In the genomic region with DNA sequence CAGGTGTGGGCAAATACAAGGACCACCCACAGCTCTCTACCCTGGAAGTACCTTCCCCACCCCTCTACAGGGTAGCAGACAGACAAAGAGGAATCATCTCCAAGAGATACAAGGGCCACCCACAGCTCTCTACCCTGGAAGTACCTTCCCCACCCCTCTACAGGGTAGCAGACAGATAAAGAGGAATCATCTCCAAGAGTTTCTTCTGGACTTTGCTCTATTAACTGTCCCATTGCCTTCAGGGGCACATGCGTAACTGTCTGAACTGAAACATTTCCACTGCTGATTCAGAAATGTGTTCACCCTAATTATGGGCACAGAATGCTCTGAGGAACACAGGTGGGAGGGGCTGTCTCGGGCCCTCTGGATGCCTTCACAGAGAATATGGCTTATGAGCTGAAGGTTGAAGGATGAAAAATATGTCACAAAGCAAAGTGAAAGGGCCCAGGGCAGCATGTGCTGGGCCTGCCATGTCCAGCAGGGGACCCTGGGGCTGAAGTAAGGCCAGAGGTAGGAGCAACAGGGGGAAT, we compare ENCODE assay signal across 17 cellular contexts. TPM values are rescaled to one million over a fixed set of nuclear protein-coding genes. Genes with fewer than 3 reads are reported as not detected.
DNase-seq lines count a peak whose midpoint lies in the region; ATAC-seq and TF ChIP-seq lines count a peak whose summit lies in the region.
"Had no signal": no experiment of that assay in that cellular context is flagged by ENCODE, and none has a peak within 500 bp of the region (broad histone marks: within the 10 kb centered on the region; RNA-seq: fewer than 3 reads in every experiment).

No MANE protein-coding gene starts in this region.

- no peak overlapping the region for H3K4me2 ChIP-seq in HCT116 (ENCODE audit: low read length)

- no peak overlapping the region for H3K9ac ChIP-seq in HCT116 (ENCODE audit: low read length)
- H3K9ac ChIP-seq: BLaER1 treated with 17β-estradiol and CSF1 and Interleukin-3, amounts not matched to agents 10 nM and 100 nM had no signal

- H3K4me1 ChIP-seq in HCT116 (ENCODE audit: control insufficient read depth in 1 of 2, insufficient read depth in 2 of 2, low read length in 2 of 2) (peaks cover 5 to 11% of the 10 kb centered on the region in 2 experiments; a peak in 3 of 4 replicates), Panc1 (ENCODE audit: control insufficient read depth, insufficient read depth, low read length) (peaks cover 10% of the 10 kb centered on the region)

- no peaks in the 10 kb centered on the region for H3K9me2 ChIP-seq in HCT116 (ENCODE audit: insufficient read depth)

- intact Hi-C loops in HCT116 (cut with micrococcal nuclease) (no loop called here), Panc1 (cut with micrococcal nuclease; ENCODE audit: unreplicated experiment) (no loop called here)

- in situ Hi-C loops in Panc1 (cut with HindIII; ENCODE audit: low pct_unique_long_range_greater_than_20kb, low sequenced_read_pairs) = no loop called here

- H3K36me3 ChIP-seq in HCT116 (ENCODE audit: control insufficient read depth in 1 of 2, insufficient read depth in 2 of 2, low read length in 2 of 2) (no peaks in the 10 kb centered on the region), Panc1 (ENCODE audit: control insufficient read depth, insufficient read depth, low read length) (no peaks in the 10 kb centered on the region)
- H3K36me3 ChIP-seq: thoracic aorta had no signal

- no peak for TF ChIP-seq RAD21 in HCT116 (IDR thresholded peaks at IDR 0.05; ENCODE audit: low read depth)

- H2AFZ ChIP-seq in HCT116 (ENCODE audit: low read depth, low read length, poor library complexity, severe bottlenecking) = no peak overlapping the region

- peak in 1 of 3 experiments; percentile 20; a peak in 2 of 6 replicates for TF ChIP-seq CTCF in HCT116 (IDR thresholded peaks at IDR 0.05 in 2 of 3, conservative IDR thresholded peaks at IDR 0.05 in 1 of 3; ENCODE audit: borderline replicate concordance in 1 of 3, insufficient read depth in 1 of 3, low read depth in 2 of 3, low read length in 2 of 3)
- peak; percentile 33 for TF ChIP-seq CTCF in Panc1 (IDR thresholded peaks at IDR 0.05)
- TF ChIP-seq CTCF in fibroblast of mammary gland (conservative IDR thresholded peaks at IDR 0.05; ENCODE audit: control insufficient read depth, insufficient read depth, low read depth, low read length) = peak; percentile 7

- no peaks in the 10 kb centered on the region for H4K20me1 ChIP-seq in HCT116 (ENCODE audit: insufficient read depth)
- H4K20me1 ChIP-seq: BLaER1 treated with 17β-estradiol and CSF1 and Interleukin-3, amounts not matched to agents 10 nM and 100 nM had no signal

- H3K9me3 ChIP-seq in HCT116 (ENCODE audit: control insufficient read depth in 1 of 2, insufficient read depth in 1 of 2, low read depth in 1 of 2, low read length in 2 of 2) (no peaks in the 10 kb centered on the region), Panc1 (ENCODE audit: control insufficient read depth, insufficient read depth, low read depth, low read length) (no peaks in the 10 kb centered on the region)
- H3K9me3 ChIP-seq: BLaER1 treated with 17β-estradiol and CSF1 and Interleukin-3, amounts not matched to agents 10 nM and 100 nM; thoracic aorta had no signal

- H3K27ac ChIP-seq in HCT116 (ENCODE audit: low read depth, low read length) = no peak overlapping the region
- peak overlapping the region; percentile 5; the same call in 1 of the 2 replicates for H3K27ac ChIP-seq in Panc1 (ENCODE audit: low read length)
- peak overlapping the region; percentile 8 for H3K27ac ChIP-seq in substantia nigra (ENCODE audit: low read depth, low read length, poor library complexity, severe bottlenecking)
- H3K27ac ChIP-seq: thoracic aorta had no signal

- DNase-seq in HCT116 (ENCODE audit: low read depth, low spot score) (no peak), Panc1 (ENCODE audit: low read depth, low spot score) (no peak), fibroblast of mammary gland (ENCODE audit: low read depth) (no peak), substantia nigra (lab: John Stamatoyannopoulos, UW) (no peak), AG08395 (ENCODE audit: low spot score) (no peak), NCI-H2196 treated with DMSO at 0.1 percent for 48 hours (lab: John Stamatoyannopoulos, UW; ENCODE audit: unreplicated experiment) (no peak), COLO829 (ENCODE audit: low spot score) (no peak)
- DNase-seq: activated CD4-positive, alpha-beta T cell treated with anti-CD3 and anti-CD28 coated beads for 48 hours; activated CD8-positive, alpha-beta memory T cell treated with anti-CD3 and anti-CD28 coated beads, Interleukin-2, amount 50 U/mL, for 48 hours; H7; NCI-H1436; NCI-H2227 treated with DMSO at 0.1 percent for 48 hours; nephron progenitor cell; RPMI8226 had no signal

- no peaks in the 10 kb centered on the region for H3K27me3 ChIP-seq in HCT116 (ENCODE audit: insufficient read depth, low read length)
- no peaks in the 10 kb centered on the region for H3K27me3 ChIP-seq in Panc1 (ENCODE audit: control insufficient read depth, insufficient read depth, low read length)
- H3K27me3 ChIP-seq: BLaER1 treated with 17β-estradiol and CSF1 and Interleukin-3, amounts not matched to agents 10 nM and 100 nM had no signal

- no peaks in the 10 kb centered on the region for H3K79me2 ChIP-seq in HCT116 (ENCODE audit: insufficient read depth, low read length)

- H3K4me3 ChIP-seq in HCT116 (replicated peaks in 1 of 2; ENCODE audit: low read depth in 1 of 2, low read length in 2 of 2) (no peak overlapping the region), Panc1 (ENCODE audit: low read depth in 2 of 2, low read length in 2 of 2) (no peak overlapping the region), fibroblast of mammary gland (ENCODE audit: control insufficient read depth, low read depth, low read length) (no peak overlapping the region)
- H3K4me3 ChIP-seq: BLaER1 treated with 17β-estradiol and CSF1 and Interleukin-3, amounts not matched to agents 10 nM and 100 nM; thoracic aorta had no signal

- peak; percentile 50; the same call in 1 of the 2 replicates for ATAC-seq in HCT116
- 0 out of 2 replicates have a peak, but pooled peaks have one; percentile 37 for ATAC-seq in Panc1
- no peak for ATAC-seq in HG03378 (IDR thresholded peaks at IDR 0.05; ENCODE audit: unreplicated experiment)

- RAD21 ChIA-PET in HCT116 (lab: Charles Lee; ENCODE audit: low non-redundant PET in 1 of 2, low total read pairs in 2 of 2, uncharacterized antibody in 2 of 2, unreplicated experiment in 2 of 2) = no interaction called here

- POLR2A ChIA-PET in HCT116 (lab: Charles Lee) = no interaction called here
- POLR2A ChIA-PET in Panc1 (lab: Charles Lee) = interaction anchor here (0.6 to 0.9 kb wide), 3 partner anchors 21 to 150 kb away, joined by 3 to 14 read pairs (median 3); no protein-coding TSS in a partner anchor

- no peak for TF ChIP-seq POLR2A in HCT116 (IDR thresholded peaks at IDR 0.05; ENCODE audit: borderline replicate concordance, extremely low read depth, insufficient read depth, insufficient read length)

- BruUV-seq in HCT116 (replicated peaks; lab: Mats Ljungman, UMichigan) (no TSS peak), Panc1 (replicated peaks; lab: Mats Ljungman, UMichigan) (no TSS peak)

- CTCF ChIA-PET in HCT116 (lab: Charles Lee) (no interaction called here), Panc1 (lab: Charles Lee) (no interaction called here)

TF ChIP-seq in HCT116, 20 proteins besides CTCF, POLR2A, EP300 and RAD21:
- TF ChIP-seq SIN3A (IDR thresholded peaks at IDR 0.05; ENCODE audit: low read depth) (no peak), SP1 (IDR thresholded peaks at IDR 0.05; ENCODE audit: low read depth) (no peak), EZH2phosphoT487 (IDR thresholded peaks at IDR 0.05; ENCODE audit: borderline replicate concordance) (no peak), ZNF274 (IDR thresholded peaks at IDR 0.05; ENCODE audit: low read depth, low read length) (no peak), ATF3 (IDR thresholded peaks at IDR 0.05) (no peak), YY1 (IDR thresholded peaks at IDR 0.05; ENCODE audit: extremely low read depth, insufficient replicate concordance, low read depth, low read length) (no peak), CEBPB (IDR thresholded peaks at IDR 0.05; ENCODE audit: low read depth) (no peak), FOSL1 (IDR thresholded peaks at IDR 0.05; ENCODE audit: low read depth) (no peak), ZBTB33 (IDR thresholded peaks at IDR 0.05; ENCODE audit: extremely low read depth, insufficient replicate concordance, low read length) (no peak), EZH2 (IDR thresholded peaks at IDR 0.05) (no peak), SRF (IDR thresholded peaks at IDR 0.05; ENCODE audit: low read depth) (no peak), POLR2AphosphoS5 (IDR thresholded peaks at IDR 0.05; ENCODE audit: low read depth, low read length) (no peak)

RNA-seq across cellular contexts. Expression of gene ZNF281, which starts 43.9 kb away (rescaled TPM):
- total RNA-seq in HCT116 (2021; ENCODE audit: unreplicated experiment) (23.3 TPM), Panc1 (2021; ENCODE audit: unreplicated experiment) (34.2 TPM)
- 7.0 and 10.4 TPM in 2 replicates for polyA plus RNA-seq in HCT116 (2012)
- polyA plus RNA-seq in Panc1 (2012; ENCODE audit: insufficient read length) = 18.4 TPM
